Comparison of ENCODE assay signal across 8 cellular contexts in the genomic region with DNA sequence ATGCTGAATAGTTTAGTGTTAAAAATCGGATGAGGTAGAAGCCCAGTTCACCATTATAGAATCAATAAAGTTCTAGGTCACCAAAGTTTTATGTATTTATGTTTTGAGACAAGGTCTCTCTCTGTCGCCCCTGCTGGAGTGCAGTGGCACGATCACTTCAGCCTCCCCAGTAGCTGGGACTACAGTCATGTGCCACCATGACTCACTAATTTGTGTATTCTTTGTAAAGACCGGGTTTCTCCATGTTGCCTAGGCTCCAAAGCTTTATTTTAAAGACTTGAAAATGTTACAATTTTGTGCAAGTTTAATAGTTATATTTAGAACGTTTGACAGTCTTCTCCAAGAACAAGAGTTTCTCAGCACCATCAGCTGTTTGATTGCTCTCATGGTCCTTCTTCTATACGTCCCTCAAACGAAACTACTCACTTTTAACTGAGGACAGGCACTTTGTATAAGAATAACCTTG. TPM values are rescaled to one million over a fixed set of nuclear protein-coding genes. Genes with fewer than 3 reads are reported as not detected.
DNase-seq lines count a peak whose midpoint lies in the region; FAIRE-seq and TF ChIP-seq lines count a peak whose summit lies in the region.

No MANE protein-coding gene starts in this region.

- no peak overlapping the region for H3K27ac ChIP-seq in coronary artery

- H3K4me3 ChIP-seq in NB4 (ENCODE audit: low read depth, low read length) (no peak overlapping the region), coronary artery (no peak overlapping the region)

- no peak for TF ChIP-seq POLR2A in NB4 (IDR thresholded peaks at IDR 0.05; ENCODE audit: extremely low read depth, insufficient read length)

- DNase-seq in NCI-H510A treated with DMSO at 0.1 percent for 48 hours (lab: John Stamatoyannopoulos, UW), result peak; percentile 47
- DNase-seq in NCI-H510A (lab: John Stamatoyannopoulos, UW), result no peak
- peak; percentile 70 for DNase-seq in NB4 (ENCODE audit: low read depth)
- peak; percentile 51 for DNase-seq in activated T-cell treated with anti-CD3 and anti-CD28 coated beads, Interleukin-2, amount 50 U/mL, for 48 hours
- DNase-seq in frontal cortex (ENCODE audit: low spot score in 2 of 2), result no peak
- peak; percentile 12 to 29 for DNase-seq in stimulated activated CD4-positive, alpha-beta T cell treated with anti-CD3 and anti-CD28 coated beads, Interleukin-15, amount 100 ng/mL, for 48 hours (ENCODE audit: low read depth in 2 of 2)
- DNase-seq in coronary artery (ENCODE audit: low spot score), result no peak
- DNase-seq in retina, result no peak

- TF ChIP-seq CTCF in NB4 (IDR thresholded peaks at IDR 0.05; ENCODE audit: low read depth, low read length) (peak; percentile 53), coronary artery (IDR thresholded peaks at IDR 0.05) (no peak)

- FAIRE-seq in frontal cortex (lab: Jason Lieb, UNC), result peak; percentile 39

RNA-seq across cellular contexts. Expression of a gene that starts 32.1 kb away (rescaled TPM):
- 4.1 TPM for total RNA-seq in frontal cortex

RNA-seq across cellular contexts. Expression of a gene that starts 39.2 kb away (rescaled TPM):
- total RNA-seq in frontal cortex, result 20.4 TPM

Comparison
In these comparisons a context has a peak if more than half of its experiments do, and no peak if none do; other contexts are left out.
1. DNase-seq: peak in NCI-H510A treated with DMSO at 0.1 percent for 48 hours (single experiment), NB4 (single experiment), activated T-cell treated with anti-CD3 and anti-CD28 coated beads, Interleukin-2, amount 50 U/mL, for 48 hours (2 of 2) and stimulated activated CD4-positive, alpha-beta T cell treated with anti-CD3 and anti-CD28 coated beads, Interleukin-15, amount 100 ng/mL, for 48 hours (2 of 2); none in NCI-H510A (single experiment), frontal cortex (0 of 2), coronary artery (single experiment) and retina (single experiment).